ENCODE assay signal across 9 cellular contexts in genomic region chr11:86919557-86920210, GRCh38. TPM values are rescaled to one million over a fixed set of nuclear protein-coding genes. Genes with fewer than 3 reads are reported as not detected.
DNase-seq lines count a peak whose midpoint lies in the region; ATAC-seq and TF ChIP-seq lines count a peak whose summit lies in the region.
"Had no signal": no experiment of that assay in that cellular context is flagged by ENCODE, and none has a peak within 500 bp of the region (broad histone marks: within the 10 kb centered on the region; RNA-seq: fewer than 3 reads in every experiment).

No MANE protein-coding gene starts in this region.

- peak; percentile 52 to 65 (median 59) for TF ChIP-seq CTCF in ascending aorta (IDR thresholded peaks at IDR 0.05)

- no peak overlapping the region for H3K27ac Mint-ChIP-seq in activated naive CD8-positive, alpha-beta T cell treated with anti-CD3 and anti-CD28 coated beads for 36 hours
- H3K27ac Mint-ChIP-seq: memory B cell had no signal

- DNase-seq in Ammon's horn (ENCODE audit: low spot score) = peak; percentile 56
- DNase-seq in NCI-H1694 (lab: John Stamatoyannopoulos, UW) = peak; percentile 5
- DNase-seq in ascending aorta (ENCODE audit: low spot score in 2 of 2) = no peak
- DNase-seq in hippocampal formation (lab: John Stamatoyannopoulos, UW) = peak; percentile 21 to 55
- peak; percentile 52 for DNase-seq in smooth muscle cell of the brain vasculature (ENCODE audit: low read depth, low spot score)
- no peak for DNase-seq in NCI-H2081 treated with DMSO at 0.1 percent for 48 hours (lab: John Stamatoyannopoulos, UW)
- DNase-seq in activated naive CD8-positive, alpha-beta T cell treated with anti-CD3 and anti-CD28 coated beads for 36 hours = no peak

- H3K4me1 Mint-ChIP-seq in activated naive CD8-positive, alpha-beta T cell treated with anti-CD3 and anti-CD28 coated beads for 36 hours = no peaks in the 10 kb centered on the region
- H3K4me1 Mint-ChIP-seq: memory B cell had no signal

- no peaks in the 10 kb centered on the region for H3K36me3 ChIP-seq in ascending aorta

- H3K27ac ChIP-seq in ascending aorta = peak overlapping the region; percentile 85 to 89

- H3K4me3 ChIP-seq in ascending aorta = peak overlapping the region in 1 of 2 donors; percentile 6

- H3K4me1 ChIP-seq in ascending aorta = peaks cover 8 to 57% of the 10 kb centered on the region in 2 donors

- no peaks in the 10 kb centered on the region for H3K9me3 Mint-ChIP-seq in activated naive CD8-positive, alpha-beta T cell treated with anti-CD3 and anti-CD28 coated beads for 36 hours
- H3K9me3 Mint-ChIP-seq: memory B cell had no signal

- no peaks in the 10 kb centered on the region for H3K27me3 Mint-ChIP-seq in activated naive CD8-positive, alpha-beta T cell treated with anti-CD3 and anti-CD28 coated beads for 36 hours
- H3K27me3 Mint-ChIP-seq: memory B cell had no signal

- no peaks in the 10 kb centered on the region for H3K27me3 ChIP-seq in ascending aorta

- no peak overlapping the region for H3K4me3 Mint-ChIP-seq in activated naive CD8-positive, alpha-beta T cell treated with anti-CD3 and anti-CD28 coated beads for 36 hours
- H3K4me3 Mint-ChIP-seq: memory B cell had no signal

- intact Hi-C loops in ascending aorta (cut with DNase I) = loop anchor here (1.0 to 5.0 kb wide), 5 partner anchors 49 to 462 kb away; no protein-coding TSS in a partner anchor

- no peaks in the 10 kb centered on the region for H3K9me3 ChIP-seq in ascending aorta

- peak; percentile 79 for ATAC-seq in GM18867 (IDR thresholded peaks at IDR 0.05; ENCODE audit: unreplicated experiment)

- no peaks in the 10 kb centered on the region for H3K36me3 Mint-ChIP-seq in activated naive CD8-positive, alpha-beta T cell treated with anti-CD3 and anti-CD28 coated beads for 36 hours
- H3K36me3 Mint-ChIP-seq: memory B cell had no signal

RNA-seq across cellular contexts. Expression of gene FZD4, which starts 35.5 kb away (rescaled TPM):
- total RNA-seq in ascending aorta = 124 TPM
- under 1 TPM; 0.04 to 0.06 TPM for total RNA-seq in activated naive CD8-positive, alpha-beta T cell treated with anti-CD3 and anti-CD28 coated beads for 36 hours

Comparison
In these comparisons a context has a peak if more than half of its experiments do, and no peak if none do; other contexts are left out.
1. DNase-seq: peak in Ammon's horn (single experiment), NCI-H1694 (single experiment), hippocampal formation (2 of 2) and smooth muscle cell of the brain vasculature (single experiment); none in ascending aorta (0 of 2), NCI-H2081 treated with DMSO at 0.1 percent for 48 hours (single experiment) and activated naive CD8-positive, alpha-beta T cell treated with anti-CD3 and anti-CD28 coated beads for 36 hours (single experiment).
2. RNA of gene FZD4, which starts 35.5 kb away (total RNA-seq): 124 TPM in ascending aorta (single experiment); 0.04 to 0.06 TPM in activated naive CD8-positive, alpha-beta T cell treated with anti-CD3 and anti-CD28 coated beads for 36 hours; every median in the first group is over 100 times any median in the second.